ENCODE assay signal across 30 cellular contexts in the genomic region with DNA sequence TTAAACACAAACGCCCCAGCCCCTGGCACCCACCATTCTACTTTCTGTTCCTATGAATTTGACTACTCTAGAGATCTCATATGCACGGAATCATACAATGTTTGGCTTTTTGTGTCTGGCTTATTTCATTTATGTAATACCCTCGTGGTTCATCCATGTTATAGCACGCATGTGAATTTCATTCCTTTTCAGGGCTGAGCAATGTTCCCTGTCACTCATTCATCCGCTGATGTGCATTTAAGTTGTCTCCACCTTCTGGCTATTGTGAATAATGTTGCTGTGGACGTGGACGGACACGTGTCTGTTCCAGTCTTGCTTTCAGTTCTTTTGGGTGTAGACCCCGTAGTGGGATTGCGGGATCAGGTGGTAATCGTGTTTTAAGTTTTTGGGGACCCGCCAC.
"Had no signal": no experiment of that assay in that cellular context is flagged by ENCODE, and none has a peak within 500 bp of the region (broad histone marks: within the 10 kb centered on the region; RNA-seq: fewer than 3 reads in every experiment).

No MANE protein-coding gene starts in this region.

- ATAC-seq: activated CD4-positive, CD25-positive, alpha-beta regulatory T cell treated with anti-CD3 and anti-CD28 coated beads, Interleukin-2, amount 50 U/mL, for 24 hours; activated CD8-positive, alpha-beta T cell treated with anti-CD3 and anti-CD28 coated beads for 36 hours; activated T-cell treated with anti-CD3 and anti-CD28 coated beads, Interleukin-2, amount 50 U/mL, for 4 hours; activated T-helper 17 cell treated with anti-CD3 and anti-CD28 coated beads, Interleukin-2, amount 50 U/mL, for 72 hours; foreskin keratinocyte; gastrocnemius medialis; heart left ventricle had no signal

- DNase-seq: activated B cell treated with CpG ODN at 0.5 μM for 24 hours; activated CD4-positive, alpha-beta T cell treated with anti-CD3 and anti-CD28 coated beads for 48 hours; activated CD4-positive, alpha-beta T cell treated with anti-CD3 and anti-CD28 coated beads, Interleukin-2, amount 50 U/mL, for 1 hour; activated CD4-positive, alpha-beta T cell treated with anti-CD3 and anti-CD28 coated beads, Interleukin-2, amount 50 U/mL, for 48 hours; activated CD8-positive, alpha-beta memory T cell treated with anti-CD3 and anti-CD28 coated beads for 24 hours; activated CD8-positive, alpha-beta T cell treated with anti-CD3 and anti-CD28 coated beads for 36 hours; activated effector memory CD4-positive, alpha-beta T cell treated with Interleukin-2 at 50 U/mL for 16 hours; activated gamma-delta T cell treated with Interleukin-2 at 50 U/mL for 16 hours; activated naive CD4-positive, alpha-beta T cell treated with anti-CD3 and anti-CD28 coated beads, Interleukin-2, amount 50 U/mL, for 16 hours; activated naive CD4-positive, alpha-beta T cell treated with Interleukin-2 at 50 U/mL for 16 hours; activated T-cell treated with anti-CD3 and anti-CD28 coated beads, Interleukin-2, amount 50 U/mL, for 4 hours; amniotic stem cell; anterior cingulate cortex; brain microvascular endothelial cell; dorsolateral prefrontal cortex; effector memory CD4-positive, alpha-beta T cell; endodermal cell; erythroblast; foreskin keratinocyte; gastrocnemius medialis; glutamatergic neuron; heart left ventricle; T1000; WERI-Rb-1 had no signal

- H3K9me3 ChIP-seq: esophagus muscularis mucosa, gastrocnemius medialis, heart left ventricle had no signal

- H3K4me3 ChIP-seq: coronary artery, dorsolateral prefrontal cortex, esophagus muscularis mucosa, gastrocnemius medialis, heart left ventricle had no signal

- H3K27ac ChIP-seq: brain microvascular endothelial cell, coronary artery, dorsolateral prefrontal cortex, esophagus muscularis mucosa, foreskin keratinocyte, gastrocnemius medialis, heart left ventricle, WERI-Rb-1 had no signal

- H3K36me3 ChIP-seq: brain microvascular endothelial cell, esophagus muscularis mucosa, gastrocnemius medialis, heart left ventricle, WERI-Rb-1 had no signal

- FAIRE-seq: astrocyte, bronchial epithelial cell had no signal

- H3K4me1 ChIP-seq: foreskin keratinocyte, gastrocnemius medialis had no signal
